Comparison of ENCODE assay signal across 26 cellular contexts in the genomic region with DNA sequence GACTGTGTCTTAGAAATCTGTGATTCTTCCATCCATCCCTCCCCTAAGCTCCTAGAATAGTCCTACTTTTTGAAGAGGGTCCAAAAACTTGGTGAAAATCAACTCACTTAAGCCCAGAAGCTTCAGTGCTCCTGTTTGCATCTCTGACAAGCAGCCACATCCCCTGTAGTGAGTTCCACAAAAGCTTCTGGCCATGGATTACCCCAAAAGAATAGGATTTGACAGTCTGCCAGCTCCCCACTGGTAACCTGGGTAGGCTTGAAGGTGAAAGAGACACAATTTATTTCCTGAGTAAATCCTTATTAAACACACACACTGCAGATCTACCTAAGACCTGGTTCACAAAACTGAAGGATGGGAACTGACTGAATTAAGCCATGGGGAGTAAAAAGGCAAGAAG. TPM values are rescaled to one million over a fixed set of nuclear protein-coding genes. Genes with fewer than 3 reads are reported as not detected.
"Had no signal": no experiment of that assay in that cellular context is flagged by ENCODE, and none has a peak within 500 bp of the region (broad histone marks: within the 10 kb centered on the region; RNA-seq: fewer than 3 reads in every experiment).

No MANE protein-coding gene starts in this region.

- H3K9me3 Mint-ChIP-seq: T-cell had no signal

- H3K36me3 Mint-ChIP-seq: T-cell had no signal

- H3K27ac ChIP-seq: RWPE1 had no signal

- H3K4me1 Mint-ChIP-seq: T-cell had no signal

- ATAC-seq: HepG2, Panc1, PC-3, T-cell had no signal

- H3K4me3 ChIP-seq: MG63 had no signal

- H3K27ac Mint-ChIP-seq: T-cell had no signal

- H3K4me3 Mint-ChIP-seq: T-cell had no signal

- DNase-seq: IMR-90; Karpas-422; KG1; MG63; NCI-H1092; NCI-H1105 treated with DMSO at 0.1 percent for 48 hours; NCI-H1417 treated with DMSO at 0.1 percent for 48 hours; NCI-H1694; NCI-H187 treated with DMSO at 0.1 percent for 48 hours; NCI-H2029 treated with DMSO at 0.1 percent for 48 hours; NCI-H2227 treated with DMSO at 0.1 percent for 48 hours; NCI-H446 treated with DMSO at 0.1 percent for 48 hours; NCI-H510A treated with DMSO at 0.1 percent for 48 hours; NCI-H526; NCI-H748 treated with DMSO at 0.1 percent for 48 hours; NK-92 treated with Interleukin-12 subunit alpha and Interleukin-12 subunit beta, amount 100 ng/mL, for 24 hours; PC-3; SHP77; SK-N-SH; SW 1271; T-cell had no signal

- H3K36me3 ChIP-seq: MG63 had no signal

- H3K9me3 ChIP-seq: MG63, SK-N-SH had no signal

RNA-seq across cellular contexts. Expression of a gene that starts 46.5 kb away (rescaled TPM):
- total RNA-seq: HepG2, HT-29, IMR-90, PC-3, SK-MEL-5, T-cell had no signal
- polyA plus RNA-seq: HepG2, IMR-90 had no signal
